ENCODE assay signal across 1 cellular context in the genomic region with DNA sequence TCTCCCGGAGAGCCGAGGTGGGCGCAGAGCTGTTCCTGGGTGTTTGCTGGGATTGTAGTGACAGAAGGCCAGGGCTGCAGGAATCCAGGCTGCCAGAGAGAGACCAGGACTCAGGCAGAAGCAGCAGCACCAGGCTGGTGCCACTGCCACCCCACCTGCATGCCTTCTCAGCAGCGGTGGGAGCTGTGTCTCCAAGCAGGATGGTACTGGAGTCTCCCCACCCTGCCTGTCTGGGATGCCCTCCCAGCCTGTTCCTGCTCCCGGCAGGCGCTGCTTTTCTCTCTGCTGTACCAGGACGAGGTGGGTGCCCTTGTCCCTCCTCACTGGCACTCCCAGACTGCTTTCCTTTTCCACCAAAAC.
TF ChIP-seq lines count a peak whose summit lies in the region.

No MANE protein-coding gene starts in this region.

TF ChIP-seq in HCT116, 20 proteins besides CTCF, POLR2A, EP300 and RAD21:
- TF ChIP-seq ELF1 (IDR thresholded peaks at IDR 0.05; ENCODE audit: borderline replicate concordance, low read depth) (no peak), ZNF274 (IDR thresholded peaks at IDR 0.05; ENCODE audit: low read depth, low read length) (no peak), YY1 (IDR thresholded peaks at IDR 0.05; ENCODE audit: extremely low read depth, insufficient replicate concordance, low read depth, low read length) (no peak), ZFX (IDR thresholded peaks at IDR 0.05) (no peak), FOSL1 (IDR thresholded peaks at IDR 0.05; ENCODE audit: low read depth) (no peak), CEBPB (IDR thresholded peaks at IDR 0.05; ENCODE audit: low read depth) (no peak), POLR2AphosphoS5 (IDR thresholded peaks at IDR 0.05; ENCODE audit: low read depth, low read length) (no peak), EGR1 (IDR thresholded peaks at IDR 0.05; ENCODE audit: low read depth) (no peak)
- TF ChIP-seq, protein P1, sequence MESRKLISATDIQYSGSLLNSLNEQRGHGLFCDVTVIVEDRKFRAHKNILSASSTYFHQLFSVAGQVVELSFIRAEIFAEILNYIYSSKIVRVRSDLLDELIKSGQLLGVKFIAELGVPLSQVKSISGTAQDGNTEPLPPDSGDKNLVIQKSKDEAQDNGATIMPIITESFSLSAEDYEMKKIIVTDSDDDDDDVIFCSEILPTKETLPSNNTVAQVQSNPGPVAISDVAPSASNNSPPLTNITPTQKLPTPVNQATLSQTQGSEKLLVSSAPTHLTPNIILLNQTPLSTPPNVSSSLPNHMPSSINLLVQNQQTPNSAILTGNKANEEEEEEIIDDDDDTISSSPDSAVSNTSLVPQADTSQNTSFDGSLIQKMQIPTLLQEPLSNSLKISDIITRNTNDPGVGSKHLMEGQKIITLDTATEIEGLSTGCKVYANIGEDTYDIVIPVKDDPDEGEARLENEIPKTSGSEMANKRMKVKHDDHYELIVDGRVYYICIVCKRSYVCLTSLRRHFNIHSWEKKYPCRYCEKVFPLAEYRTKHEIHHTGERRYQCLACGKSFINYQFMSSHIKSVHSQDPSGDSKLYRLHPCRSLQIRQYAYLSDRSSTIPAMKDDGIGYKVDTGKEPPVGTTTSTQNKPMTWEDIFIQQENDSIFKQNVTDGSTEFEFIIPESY (IDR thresholded peaks at IDR 0.05; ENCODE audit: extremely low read depth, insufficient replicate concordance, low read length): no peak
- TF ChIP-seq, protein P2, sequence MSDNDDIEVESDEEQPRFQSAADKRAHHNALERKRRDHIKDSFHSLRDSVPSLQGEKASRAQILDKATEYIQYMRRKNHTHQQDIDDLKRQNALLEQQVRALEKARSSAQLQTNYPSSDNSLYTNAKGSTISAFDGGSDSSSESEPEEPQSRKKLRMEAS (IDR thresholded peaks at IDR 0.05): no peak
TF ChIP-seq in HCT116: peak in this region for 0.
